Comparison of ENCODE assay signal across 13 cellular contexts in the genomic region with DNA sequence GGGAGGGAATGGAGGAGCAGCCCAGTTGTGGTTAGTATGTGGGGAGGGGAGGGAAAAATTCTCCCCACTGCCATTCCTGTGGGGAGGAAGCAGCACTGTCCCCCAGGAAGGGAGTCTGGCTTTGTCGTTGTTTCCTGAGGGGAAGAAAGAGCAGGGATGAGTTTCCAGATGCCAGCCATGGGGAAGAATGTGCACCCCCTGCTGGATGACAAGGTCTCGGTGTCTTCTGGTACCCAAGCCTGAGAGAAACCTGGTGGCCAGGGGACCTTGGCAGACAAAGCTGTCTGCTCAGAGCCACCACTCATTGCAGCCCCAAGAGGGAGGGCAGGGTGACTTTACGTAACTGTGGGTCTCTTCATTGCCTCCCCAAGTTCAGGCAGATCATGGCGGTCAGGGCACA.
A peak's percentile ranks its signal among the peaks of the same experiment; 100 is the strongest.
DNase-seq lines count a peak whose midpoint lies in the region; TF ChIP-seq lines count a peak whose summit lies in the region.
"Had no signal": no experiment of that assay in that cellular context is flagged by ENCODE, and none has a peak within 500 bp of the region (broad histone marks: within the 10 kb centered on the region; RNA-seq: fewer than 3 reads in every experiment).

No MANE protein-coding gene starts in this region.

- no peaks in the 10 kb centered on the region for H3K27me3 Mint-ChIP-seq in progenitor cell of endocrine pancreas

- H3K4me1 Mint-ChIP-seq in progenitor cell of endocrine pancreas (ENCODE audit: low read depth), result no peaks in the 10 kb centered on the region

- H3K27ac Mint-ChIP-seq in progenitor cell of endocrine pancreas, result no peak overlapping the region

- DNase-seq in NCI-H748 (lab: John Stamatoyannopoulos, UW; ENCODE audit: unreplicated experiment) (peak; percentile 12), NCI-H748 treated with DMSO at 0.1 percent for 48 hours (lab: John Stamatoyannopoulos, UW) (no peak), NCI-H1092 treated with DMSO at 0.1 percent for 48 hours (lab: John Stamatoyannopoulos, UW) (peak; percentile 27), epithelial cell of proximal tubule (ENCODE audit: low read depth) (no peak), progenitor cell of endocrine pancreas (ENCODE audit: low spot score, unreplicated experiment) (no peak), SIG-M5 (lab: John Stamatoyannopoulos, UW) (no peak), SIG-M5 treated with dmso at 0.1 percent for 504 hours (lab: John Stamatoyannopoulos, UW; ENCODE audit: unreplicated experiment) (no peak), NCI-H774 (lab: John Stamatoyannopoulos, UW) (no peak)
- DNase-seq: activated CD4-positive, alpha-beta T cell treated with anti-CD3 and anti-CD28 coated beads, Interleukin-2, amount 50 U/mL, for 4 hours; C1 segment of cervical spinal cord; dorsolateral prefrontal cortex; MG63; stimulated activated naive CD4-positive, alpha-beta T cell treated with Interleukin-2 at 50 U/mL for 16 hours had no signal

- no peak overlapping the region for H3K4me3 ChIP-seq in epithelial cell of proximal tubule (ENCODE audit: low read depth, low read length)
- H3K4me3 ChIP-seq: dorsolateral prefrontal cortex, MG63 had no signal

- TF ChIP-seq CTCF in epithelial cell of proximal tubule (conservative IDR thresholded peaks at IDR 0.05; ENCODE audit: low read depth, low read length) (peak; percentile 58), progenitor cell of endocrine pancreas (IDR thresholded peaks at IDR 0.05; ENCODE audit: unreplicated experiment) (peak; percentile 51)

- H3K36me3 Mint-ChIP-seq in progenitor cell of endocrine pancreas (ENCODE audit: insufficient read depth), result no peaks in the 10 kb centered on the region

- H3K9me3 Mint-ChIP-seq in progenitor cell of endocrine pancreas (ENCODE audit: low read depth), result no peaks in the 10 kb centered on the region

- H3K4me3 Mint-ChIP-seq in progenitor cell of endocrine pancreas (ENCODE audit: low read depth), result no peak overlapping the region

Comparison
In these comparisons a context has a peak if more than half of its experiments do, and no peak if none do; other contexts are left out.
1. DNase-seq: peak in NCI-H748 (single experiment) and NCI-H1092 treated with DMSO at 0.1 percent for 48 hours (single experiment); none in NCI-H748 treated with DMSO at 0.1 percent for 48 hours (single experiment), epithelial cell of proximal tubule (single experiment), progenitor cell of endocrine pancreas (single experiment), SIG-M5 (single experiment), SIG-M5 treated with dmso at 0.1 percent for 504 hours (single experiment) and NCI-H774 (single experiment).